Comparison of ENCODE assay signal across 8 cellular contexts in the genomic region with DNA sequence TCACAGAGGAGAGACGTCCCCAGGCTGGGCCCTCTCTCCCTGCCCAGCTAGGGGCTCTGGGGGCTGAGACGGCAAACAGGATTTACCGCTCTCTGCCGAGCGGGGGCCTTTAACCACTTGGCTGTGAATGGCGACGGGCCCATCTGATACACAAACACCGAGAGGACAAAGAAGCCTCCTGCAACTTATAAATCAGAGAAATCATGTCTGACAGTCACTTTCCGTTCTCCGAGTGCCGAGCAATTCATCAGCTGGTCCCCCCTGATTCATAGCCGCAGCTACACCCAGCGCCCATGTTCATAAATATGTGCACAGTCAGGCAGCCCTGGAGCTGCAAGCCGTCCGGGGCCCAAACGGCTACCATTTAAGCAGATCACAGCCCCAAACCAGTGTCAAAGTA.
DNase-seq lines count a peak whose midpoint lies in the region; ATAC-seq and TF ChIP-seq lines count a peak whose summit lies in the region.

No MANE protein-coding gene starts in this region.

- no peaks in the 10 kb centered on the region for H4K20me1 ChIP-seq in DND-41 (ENCODE audit: insufficient read depth, low read length)

- H3K27ac Mint-ChIP-seq in T-helper 17 cell, result no peak overlapping the region
- H3K27ac Mint-ChIP-seq in effector memory CD8-positive, alpha-beta T cell, result no peak overlapping the region

- peaks cover 2% of the 10 kb centered on the region for H3K4me1 Mint-ChIP-seq in T-helper 17 cell
- no peaks in the 10 kb centered on the region for H3K4me1 Mint-ChIP-seq in effector memory CD8-positive, alpha-beta T cell (ENCODE audit: low read depth in 2 of 2)

- H3K9ac ChIP-seq in DND-41 (ENCODE audit: low read depth, low read length), result no peak overlapping the region

- no peaks in the 10 kb centered on the region for H3K9me3 ChIP-seq in DND-41 (ENCODE audit: insufficient read depth, low read length, severe bottlenecking)
- no peaks in the 10 kb centered on the region for H3K9me3 ChIP-seq in T-helper 17 cell (ENCODE audit: control insufficient read depth, low read length, poor library complexity, severe bottlenecking)
- no peaks in the 10 kb centered on the region for H3K9me3 ChIP-seq in gastrocnemius medialis

- H3K27me3 Mint-ChIP-seq in T-helper 17 cell, result peaks cover 22% of the 10 kb centered on the region
- peaks cover 0 to 44% of the 10 kb centered on the region in 2 donors for H3K27me3 Mint-ChIP-seq in effector memory CD8-positive, alpha-beta T cell

- ATAC-seq in DND-41 (ENCODE audit: insufficient read depth, low read depth) (no peak), T-helper 17 cell (no peak), gastrocnemius medialis (peak; percentile 37 to 48)
- ATAC-seq in effector memory CD8-positive, alpha-beta T cell (replicated peaks), result no peak

- H3K27me3 ChIP-seq in DND-41 (ENCODE audit: insufficient read depth, low read length, poor library complexity), result no peaks in the 10 kb centered on the region
- H3K27me3 ChIP-seq in gastrocnemius medialis, result no peaks in the 10 kb centered on the region

- H3K36me3 Mint-ChIP-seq in T-helper 17 cell (ENCODE audit: low read depth), result no peaks in the 10 kb centered on the region
- H3K36me3 Mint-ChIP-seq in effector memory CD8-positive, alpha-beta T cell (ENCODE audit: insufficient read depth), result peaks cover 6% of the 10 kb centered on the region

- H3K4me1 ChIP-seq in DND-41 (ENCODE audit: insufficient read depth, low read length) (peaks cover 48% of the 10 kb centered on the region), gastrocnemius medialis (no peaks in the 10 kb centered on the region)

- H3K79me2 ChIP-seq in DND-41 (ENCODE audit: insufficient read depth, low read length), result no peaks in the 10 kb centered on the region

- H3K36me3 ChIP-seq in DND-41 (ENCODE audit: insufficient read depth, low read length) (no peaks in the 10 kb centered on the region), gastrocnemius medialis (no peaks in the 10 kb centered on the region)

- no peak overlapping the region for H3K4me3 ChIP-seq in DND-41 (ENCODE audit: low read depth in 1 of 2, low read length in 2 of 2)
- peak overlapping the region; percentile 47 for H3K4me3 ChIP-seq in fibroblast of pulmonary artery (replicated peaks; ENCODE audit: low read depth, low read length)
- H3K4me3 ChIP-seq in gastrocnemius medialis, result peak overlapping the region; percentile 7 to 44 (median 30)

- no peak overlapping the region for H3K4me2 ChIP-seq in DND-41 (ENCODE audit: insufficient read depth, low read length)

- H2AFZ ChIP-seq in DND-41 (ENCODE audit: low read depth, low read length), result no peak overlapping the region; the same call in 1 of the 2 replicates

- H3K9me3 Mint-ChIP-seq in effector memory CD8-positive, alpha-beta T cell, result no peaks in the 10 kb centered on the region

- in situ Hi-C loops in gastrocnemius medialis (cut with MboI; ENCODE audit: low sequenced_read_pairs in 4 of 4), result no loop called here

- peak overlapping the region; percentile 51 for H3K27ac ChIP-seq in DND-41 (ENCODE audit: low read length)
- H3K27ac ChIP-seq in gastrocnemius medialis, result peak overlapping the region in 3 of 4 donors; percentile 12 to 38 (median 29)

- no peak for TF ChIP-seq POLR2A in gastrocnemius medialis (IDR thresholded peaks at IDR 0.05)

- DNase-seq in DND-41, result no peak
- DNase-seq in T-helper 17 cell, result no peak
- DNase-seq in fibroblast of pulmonary artery (ENCODE audit: low read depth), result peak; percentile 26
- no peak for DNase-seq in gastrocnemius medialis
- no peak for DNase-seq in DMS79 (lab: John Stamatoyannopoulos, UW)
- no peak for DNase-seq in activated effector memory CD4-positive, alpha-beta T cell treated with anti-CD3 and anti-CD28 coated beads, Interleukin-2, amount 50 U/mL, for 16 hours
- DNase-seq in effector memory CD8-positive, alpha-beta T cell, result no peak
- DNase-seq in NCI-H526 (lab: John Stamatoyannopoulos, UW), result no peak

- peak overlapping the region; percentile 25 for H3K4me3 Mint-ChIP-seq in T-helper 17 cell
- peak overlapping the region in 1 of 2 donors; percentile 58 for H3K4me3 Mint-ChIP-seq in effector memory CD8-positive, alpha-beta T cell

- intact Hi-C loops in gastrocnemius medialis (cut with DNase I; ENCODE audit: low total_unique reads), result no loop called here

- TF ChIP-seq CTCF in DND-41 (IDR thresholded peaks at IDR 0.05; ENCODE audit: borderline replicate concordance, extremely low read depth, low read length, poor library complexity, severe bottlenecking), result no peak
- TF ChIP-seq CTCF in fibroblast of pulmonary artery (IDR thresholded peaks at IDR 0.05; ENCODE audit: low read length, missing control alignments), result no peak
- TF ChIP-seq CTCF in gastrocnemius medialis (IDR thresholded peaks at IDR 0.05 in 4 of 5, conservative IDR thresholded peaks at IDR 0.05 in 1 of 5), result no peak

Comparison
In these comparisons a context has a peak if more than half of its experiments do, and no peak if none do; other contexts are left out.
1. ATAC-seq: peak in gastrocnemius medialis (2 of 2); none in DND-41 (single experiment), T-helper 17 cell (single experiment) and effector memory CD8-positive, alpha-beta T cell (single experiment).
2. H3K4me3 ChIP-seq: peak in fibroblast of pulmonary artery (single experiment) and gastrocnemius medialis (4 of 4); none in DND-41 (0 of 2).